8 cellular contexts compared by ENCODE assay signal in the genomic region with DNA sequence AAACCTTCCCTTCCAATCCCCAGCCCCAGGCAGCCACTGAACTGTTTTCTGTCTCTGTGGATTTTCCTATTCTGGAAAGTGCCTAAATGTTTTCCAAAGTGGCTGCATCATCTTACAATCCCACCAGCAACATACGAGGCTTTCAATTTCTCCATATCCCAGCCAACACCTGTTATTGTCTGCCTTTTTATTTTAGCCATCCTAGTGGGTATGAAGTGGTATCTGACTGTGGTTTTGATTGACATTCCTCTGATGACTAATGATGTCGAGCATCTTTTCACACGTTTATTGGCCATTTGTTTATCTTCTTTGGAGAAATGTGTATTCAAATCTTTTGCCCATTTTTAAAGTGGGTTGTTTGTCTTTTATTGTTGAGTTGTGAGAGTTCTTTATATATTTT.
"Had no signal": no experiment of that assay in that cellular context is flagged by ENCODE, and none has a peak within 500 bp of the region (broad histone marks: within the 10 kb centered on the region; RNA-seq: fewer than 3 reads in every experiment).

No MANE protein-coding gene starts in this region.

- H3K27ac ChIP-seq: HL-60 had no signal

- H3K9me3 ChIP-seq: HAP-1 had no signal

- ATAC-seq: HCT116 had no signal

- DNase-seq: GOT3, H7, HFFc6, KG1 had no signal

- H3K36me3 Mint-ChIP-seq: IgD-negative memory B cell had no signal

- H3K36me3 ChIP-seq: HAP-1 had no signal

- H3K9me3 Mint-ChIP-seq: HFFc6, IgD-negative memory B cell had no signal

- H3K4me3 Mint-ChIP-seq: HFFc6, IgD-negative memory B cell had no signal

- H3K4me3 ChIP-seq: HAP-1 had no signal

- H3K27ac Mint-ChIP-seq: HFFc6, IgD-negative memory B cell had no signal
